ENCODE assay signal across 13 cellular contexts in the genomic region with DNA sequence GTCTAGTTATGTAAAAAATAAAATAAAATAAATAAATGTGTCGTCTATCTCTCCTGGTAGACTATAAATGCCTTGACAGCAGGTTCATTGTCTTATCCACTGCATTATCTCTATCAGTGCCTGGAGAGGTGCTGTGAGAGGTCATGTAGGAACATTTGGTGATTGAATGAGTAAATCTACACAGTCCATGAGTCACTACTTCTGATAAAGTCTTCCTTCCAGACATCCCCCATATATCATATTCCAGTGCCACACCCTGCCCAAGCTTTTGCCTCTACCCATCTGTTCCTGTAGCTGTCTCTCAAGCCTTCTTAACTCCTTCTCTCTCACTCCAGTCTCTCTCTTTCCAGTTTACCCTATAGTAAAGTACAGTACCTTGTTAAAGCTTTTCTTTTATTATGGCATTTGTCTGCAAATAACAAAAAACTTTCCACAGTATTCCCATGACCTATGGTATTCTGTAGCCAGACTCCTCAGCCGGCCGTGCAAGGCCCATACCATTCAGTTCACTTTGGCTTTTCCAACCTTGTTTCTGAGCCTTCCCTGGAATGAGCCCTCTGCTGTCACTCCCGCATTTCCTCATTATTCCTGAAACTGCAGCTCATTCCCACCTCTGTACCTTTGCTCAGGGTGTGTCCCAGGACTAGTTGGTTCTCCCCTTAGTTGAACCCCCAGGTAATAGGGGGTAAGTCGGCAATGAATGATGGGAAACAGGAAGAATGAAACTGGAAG. TPM values are rescaled to one million over a fixed set of nuclear protein-coding genes. Genes with fewer than 3 reads are reported as not detected.
A peak's percentile ranks its signal among the peaks of the same experiment; 100 is the strongest.
DNase-seq lines count a peak whose midpoint lies in the region; ATAC-seq, FAIRE-seq and TF ChIP-seq lines count a peak whose summit lies in the region.
"Had no signal": no experiment of that assay in that cellular context is flagged by ENCODE, and none has a peak within 500 bp of the region (broad histone marks: within the 10 kb centered on the region; RNA-seq: fewer than 3 reads in every experiment).

No MANE protein-coding gene starts in this region.

- H3K4me2 ChIP-seq in HepG2 (ENCODE audit: low read depth, low read length): no peak overlapping the region

- no peaks in the 10 kb centered on the region for H3K79me2 ChIP-seq in HepG2 (ENCODE audit: insufficient read depth, low read length)

- peaks cover 5 to 6% of the 10 kb centered on the region in 2 experiments; a peak in 2 of 5 replicates for H3K36me3 ChIP-seq in HepG2 (replicated peaks in 1 of 2; ENCODE audit: control insufficient read depth in 1 of 2, insufficient read depth in 2 of 2, low read length in 2 of 2)

- CTCF ChIA-PET in HepG2 (lab: Yijun Ruan, JAX; ENCODE audit: low intra/inter-chr PET ratio, low total read pairs): no interaction called here

- H3K27me3 Mint-ChIP-seq in activated T-helper 17 cell treated with anti-CD3 and anti-CD28 coated beads, Interleukin-2, amount 50 U/mL, for 72 hours: no peaks in the 10 kb centered on the region
- H3K27me3 Mint-ChIP-seq: naive B cell had no signal

- no peak for TF ChIP-seq POLR2A in HepG2 (IDR thresholded peaks at IDR 0.05; ENCODE audit: insufficient read depth in 1 of 2, low read depth in 2 of 2, low read length in 2 of 2)

- POLR2A ChIA-PET in HepG2 (lab: Yijun Ruan, JAX): interaction anchor here (0.7 to 1.0 kb wide), 2 partner anchors 23 to 37 kb away, joined by 3 to 4 read pairs; a partner anchor contains a TSS

- H3K9me3 Mint-ChIP-seq in activated T-helper 17 cell treated with anti-CD3 and anti-CD28 coated beads, Interleukin-2, amount 50 U/mL, for 72 hours: no peaks in the 10 kb centered on the region

- BruUV-seq in HepG2 (replicated peaks; lab: Mats Ljungman, UMichigan): no TSS peak

- no peak overlapping the region for H3K9ac ChIP-seq in HepG2 (ENCODE audit: insufficient read depth, low read depth, low read length)

- no peak overlapping the region for H3K4me3 ChIP-seq in HepG2 (replicated peaks in 1 of 3; ENCODE audit: insufficient read depth in 1 of 3, low read depth in 2 of 3, low read length in 3 of 3)

- in situ Hi-C loops in HepG2 (cut with HindIII; ENCODE audit: extremely low pct_ligation_motif_present, low pct_unique_long_range_greater_than_20kb): no loop called here

- TF ChIP-seq EP300 in HepG2 (IDR thresholded peaks at IDR 0.05; ENCODE audit: low read depth in 2 of 2, low read length in 2 of 2): no peak
- TF ChIP-seq EP300 in HepG2 (CRISPR knock-in tag; IDR thresholded peaks at IDR 0.05; ENCODE audit: borderline replicate concordance): no peak

- H3K36me3 Mint-ChIP-seq in activated T-helper 17 cell treated with anti-CD3 and anti-CD28 coated beads, Interleukin-2, amount 50 U/mL, for 72 hours (ENCODE audit: low read depth): no peaks in the 10 kb centered on the region
- H3K36me3 Mint-ChIP-seq: naive B cell had no signal

- peak; percentile 27 to 92 for ATAC-seq in left cardiac atrium
- no peak for ATAC-seq in left ventricle myocardium superior
- ATAC-seq in activated T-helper 17 cell treated with anti-CD3 and anti-CD28 coated beads, Interleukin-2, amount 50 U/mL, for 72 hours (replicated peaks): peak; percentile 33
- ATAC-seq in HepG2: peak; percentile 8; the same call in 2 of the 3 replicates
- no peak for ATAC-seq in HG03442 (IDR thresholded peaks at IDR 0.05; ENCODE audit: unreplicated experiment)

- 74% methylated on average over 5 of the region's 5 CpGs for WGBS in HepG2 (ENCODE audit: low lambda C conversion rate)

- H3K4me1 Mint-ChIP-seq in activated T-helper 17 cell treated with anti-CD3 and anti-CD28 coated beads, Interleukin-2, amount 50 U/mL, for 72 hours: peaks cover 16% of the 10 kb centered on the region

- peaks cover 55% of the 10 kb centered on the region for H3K4me1 ChIP-seq in HepG2 (ENCODE audit: insufficient read depth, low read length)

- no peak for FAIRE-seq in HepG2 (lab: Jason Lieb, UNC)

- intact Hi-C loops in left cardiac atrium (cut with DNase I) (no loop called here), left ventricle myocardium superior (cut with micrococcal nuclease) (no loop called here), HepG2 (cut with micrococcal nuclease; ENCODE audit: unreplicated experiment) (no loop called here)

- H3K9me3 ChIP-seq in HepG2 (ENCODE audit: low read length): peaks cover 4% of the 10 kb centered on the region; the same call in 1 of the 2 replicates

- H3K27ac ChIP-seq in HepG2 (ENCODE audit: extremely low read length, insufficient read depth, low read length): peak overlapping the region; percentile 26

- no peak overlapping the region for H2AFZ ChIP-seq in HepG2 (ENCODE audit: low read length)

- no peak for TF ChIP-seq RAD21 in HepG2 (CRISPR knock-in tag; IDR thresholded peaks at IDR 0.05)

- peaks cover 6% of the 10 kb centered on the region; the same call in 1 of the 2 replicates for H4K20me1 ChIP-seq in HepG2 (ENCODE audit: insufficient read depth, low read length)

- H3K4me3 Mint-ChIP-seq in activated T-helper 17 cell treated with anti-CD3 and anti-CD28 coated beads, Interleukin-2, amount 50 U/mL, for 72 hours: no peak overlapping the region

- no peak for TF ChIP-seq CTCF in HepG2 (CRISPR knock-in tag; IDR thresholded peaks at IDR 0.05)

- DNase-seq in left cardiac atrium (no peak), left ventricle myocardium superior (no peak), HepG2 (ENCODE audit: low spot score) (peak; percentile 31), GOT3 (lab: John Stamatoyannopoulos, UW) (no peak), NOMO-1 (lab: John Stamatoyannopoulos, UW; ENCODE audit: unreplicated experiment in 2 of 2) (no peak)
- DNase-seq in stimulated activated CD4-positive, alpha-beta T cell treated with anti-CD3 and anti-CD28 coated beads, Interleukin-4, amount 100 ng/mL, for 4 hours: no peak
- DNase-seq: activated CD4-positive, alpha-beta T cell treated with anti-CD3 and anti-CD28 coated beads for 48 hours; amniotic stem cell; naive B cell; NCI-H1092; stimulated activated CD4-positive, alpha-beta T cell treated with anti-CD3 and anti-CD28 coated beads, Interleukin-4, amount 100 ng/mL, for 24 hours had no signal

- no peaks in the 10 kb centered on the region for H3K27me3 ChIP-seq in HepG2 (ENCODE audit: control insufficient read depth in 1 of 2, insufficient read depth in 2 of 2, low read length in 2 of 2)

- no peak overlapping the region for H3K27ac Mint-ChIP-seq in activated T-helper 17 cell treated with anti-CD3 and anti-CD28 coated beads, Interleukin-2, amount 50 U/mL, for 72 hours

RNA-seq across cellular contexts. Expression of a gene that starts 37.5 kb away (rescaled TPM):
- total RNA-seq in left cardiac atrium: 10 to 100 TPM; 41.3 to 50.4 TPM
- 24.7 TPM for total RNA-seq in left ventricle myocardium superior
- total RNA-seq in activated T-helper 17 cell treated with anti-CD3 and anti-CD28 coated beads, Interleukin-2, amount 50 U/mL, for 72 hours: 10 to 100 TPM; 31.5 to 33.0 TPM
- total RNA-seq in HepG2 (2016; rRNA removed; fragmentation: Illumina TruSeq; extraction: Trizol): 155 and 237 TPM in 2 replicates
- total RNA-seq in HepG2 (2016; cell fraction: cytosol; rRNA removed; fragmentation: Illumina TruSeq; extraction: Trizol; ENCODE audit: low read depth): 17.9 and 22.8 TPM in 2 replicates
- 161 and 233 TPM in 2 replicates for total RNA-seq in HepG2 (2016; cell fraction: insoluble cytoplasmic fraction; rRNA removed; fragmentation: Illumina TruSeq; extraction: Trizol)
- 40.1 and 41.9 TPM in 2 replicates for total RNA-seq in HepG2 (2016; cell fraction: membrane; rRNA removed; fragmentation: Illumina TruSeq; extraction: Trizol)
- total RNA-seq in HepG2 (2016; cell fraction: nucleus; rRNA removed; fragmentation: Illumina TruSeq; extraction: Trizol): 65.6 and 74.7 TPM in 2 replicates
- polyA plus RNA-seq in HepG2 (2011; rRNA removed): 147 and 168 TPM in 2 replicates
- 87.5 and 190 TPM in 2 replicates for polyA plus RNA-seq in HepG2 (2011; cell fraction: cytosol; rRNA removed)
- 143 and 171 TPM in 2 replicates for polyA plus RNA-seq in HepG2 (2011; cell fraction: nucleus; rRNA removed)
- 61.9 and 99.0 TPM in 2 replicates for polyA plus RNA-seq in HepG2 (2012)
- polyA plus RNA-seq in HepG2 (2016; cell fraction: cytosol; fragmentation: Illumina TruSeq; extraction: Trizol; ENCODE audit: low read depth): 31.6 and 32.5 TPM in 2 replicates
- polyA plus RNA-seq in HepG2 (2016; cell fraction: insoluble cytoplasmic fraction; fragmentation: Illumina TruSeq; extraction: Trizol; ENCODE audit: low read depth): 346 and 367 TPM in 2 replicates
- polyA plus RNA-seq in HepG2 (2016; cell fraction: membrane; fragmentation: Illumina TruSeq; extraction: Trizol; ENCODE audit: low read depth): 39.4 and 42.7 TPM in 2 replicates
- 146 and 162 TPM in 2 replicates for polyA plus RNA-seq in HepG2 (2016; cell fraction: nucleus; fragmentation: Illumina TruSeq; extraction: Trizol; ENCODE audit: insufficient read depth, low read depth)
- polyA minus RNA-seq in HepG2 (2011; rRNA and poly(A)+ RNA removed; ENCODE audit: low replicate concordance): 48.3 and 195 TPM in 2 replicates
- polyA minus RNA-seq in HepG2 (2011; cell fraction: cytosol; rRNA and poly(A)+ RNA removed): 90.7 and 108 TPM in 2 replicates
- 70.5 and 74.0 TPM in 2 replicates for polyA minus RNA-seq in HepG2 (2011; cell fraction: nucleus; rRNA and poly(A)+ RNA removed)

RNA-seq across cellular contexts. Expression of a gene that starts 50.0 kb away (rescaled TPM):
- total RNA-seq in left cardiac atrium: 1 to 10 TPM; 4.8 to 7.1 TPM
- 3.6 TPM for total RNA-seq in left ventricle myocardium superior
- 10 to 100 TPM; 20.8 to 24.1 TPM for total RNA-seq in activated T-helper 17 cell treated with anti-CD3 and anti-CD28 coated beads, Interleukin-2, amount 50 U/mL, for 72 hours
- 18.7 and 24.0 TPM in 2 replicates for total RNA-seq in HepG2 (2016; rRNA removed; fragmentation: Illumina TruSeq; extraction: Trizol)
- 4.9 and 5.0 TPM in 2 replicates for total RNA-seq in HepG2 (2016; cell fraction: cytosol; rRNA removed; fragmentation: Illumina TruSeq; extraction: Trizol; ENCODE audit: low read depth)
- total RNA-seq in HepG2 (2016; cell fraction: insoluble cytoplasmic fraction; rRNA removed; fragmentation: Illumina TruSeq; extraction: Trizol): 19.7 and 21.7 TPM in 2 replicates
- 16.6 and 19.2 TPM in 2 replicates for total RNA-seq in HepG2 (2016; cell fraction: membrane; rRNA removed; fragmentation: Illumina TruSeq; extraction: Trizol)
- total RNA-seq in HepG2 (2016; cell fraction: nucleus; rRNA removed; fragmentation: Illumina TruSeq; extraction: Trizol): 19.6 and 26.0 TPM in 2 replicates
- 13.3 and 24.0 TPM in 2 replicates for polyA plus RNA-seq in HepG2 (2011; rRNA removed)
- 6.6 and 11.0 TPM in 2 replicates for polyA plus RNA-seq in HepG2 (2011; cell fraction: cytosol; rRNA removed)
- 6.5 and 10.4 TPM in 2 replicates for polyA plus RNA-seq in HepG2 (2011; cell fraction: nucleus; rRNA removed)
- polyA plus RNA-seq in HepG2 (2012): 13.2 and 20.8 TPM in 2 replicates
- polyA plus RNA-seq in HepG2 (2016; cell fraction: cytosol; fragmentation: Illumina TruSeq; extraction: Trizol; ENCODE audit: low read depth): 3.7 and 4.0 TPM in 2 replicates
- 28.8 and 30.2 TPM in 2 replicates for polyA plus RNA-seq in HepG2 (2016; cell fraction: insoluble cytoplasmic fraction; fragmentation: Illumina TruSeq; extraction: Trizol; ENCODE audit: low read depth)
- polyA plus RNA-seq in HepG2 (2016; cell fraction: membrane; fragmentation: Illumina TruSeq; extraction: Trizol; ENCODE audit: low read depth): 15.5 and 15.6 TPM in 2 replicates
- 30.9 and 40.5 TPM in 2 replicates for polyA plus RNA-seq in HepG2 (2016; cell fraction: nucleus; fragmentation: Illumina TruSeq; extraction: Trizol; ENCODE audit: insufficient read depth, low read depth)
- 3.9 and 9.7 TPM in 2 replicates for polyA minus RNA-seq in HepG2 (2011; rRNA and poly(A)+ RNA removed; ENCODE audit: low replicate concordance)
- polyA minus RNA-seq in HepG2 (2011; cell fraction: cytosol; rRNA and poly(A)+ RNA removed): 10.1 and 12.1 TPM in 2 replicates
- 15.8 and 18.9 TPM in 2 replicates for polyA minus RNA-seq in HepG2 (2011; cell fraction: nucleus; rRNA and poly(A)+ RNA removed)

Comparison
In these comparisons a context has a peak if more than half of its experiments do, and no peak if none do; other contexts are left out.
1. ATAC-seq: peak in left cardiac atrium (2 of 2), activated T-helper 17 cell treated with anti-CD3 and anti-CD28 coated beads, Interleukin-2, amount 50 U/mL, for 72 hours (single experiment) and HepG2 (single experiment); none in left ventricle myocardium superior (single experiment) and HG03442 (single experiment).